Comparison of ENCODE assay signal across 1 cellular context in the genomic region with DNA sequence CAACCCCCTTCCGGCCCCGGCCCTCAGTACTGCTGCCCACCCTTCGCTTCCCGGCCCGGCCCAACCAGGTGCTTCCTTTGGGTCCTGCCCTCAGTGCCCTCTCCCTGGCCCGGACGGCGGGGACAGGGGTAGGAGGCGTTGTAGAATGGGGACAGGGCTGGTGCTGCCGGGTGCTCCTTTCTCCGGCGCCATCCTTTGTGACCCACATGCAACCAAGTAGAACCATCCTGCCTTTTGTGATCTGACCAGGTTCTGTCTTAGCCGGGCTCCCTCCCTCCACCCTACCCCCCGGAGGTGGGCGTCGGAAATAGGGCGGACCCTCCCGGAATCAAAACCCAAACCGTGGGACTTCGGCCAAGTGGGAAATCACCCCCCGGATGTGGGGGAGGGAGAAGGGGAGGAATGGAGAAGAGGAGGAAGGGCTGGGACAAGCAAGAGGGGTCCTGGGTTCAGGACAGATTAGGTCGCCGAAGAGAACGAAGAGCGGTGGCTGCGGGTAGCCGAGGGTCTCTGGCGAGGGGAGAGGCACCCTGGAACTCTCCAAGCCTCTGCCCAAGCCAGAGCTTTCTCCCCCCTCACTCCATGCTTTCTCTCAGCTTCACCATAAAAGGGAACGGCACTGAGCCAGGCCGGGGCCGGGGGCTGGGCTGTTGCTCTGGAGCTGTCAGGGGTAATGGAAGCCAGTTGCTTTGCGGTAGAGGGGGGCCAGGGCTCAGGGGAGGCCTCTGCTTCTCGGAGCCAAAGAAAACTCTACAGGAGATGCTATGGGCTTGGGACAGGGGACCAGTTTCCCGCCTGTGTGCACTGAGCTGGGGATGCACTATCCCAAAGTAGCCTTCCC.
TF ChIP-seq lines count a peak whose summit lies in the region.

No MANE protein-coding gene starts in this region.

TF ChIP-seq in HepG2, 621 proteins besides CTCF, POLR2A, EP300 and RAD21 (continued from another document and continues in another):
- TF ChIP-seq, protein P1, sequence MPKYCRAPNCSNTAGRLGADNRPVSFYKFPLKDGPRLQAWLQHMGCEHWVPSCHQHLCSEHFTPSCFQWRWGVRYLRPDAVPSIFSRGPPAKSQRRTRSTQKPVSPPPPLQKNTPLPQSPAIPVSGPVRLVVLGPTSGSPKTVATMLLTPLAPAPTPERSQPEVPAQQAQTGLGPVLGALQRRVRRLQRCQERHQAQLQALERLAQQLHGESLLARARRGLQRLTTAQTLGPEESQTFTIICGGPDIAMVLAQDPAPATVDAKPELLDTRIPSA (CRISPR knock-in tag; IDR thresholded peaks at IDR 0.05; ENCODE audit: borderline replicate concordance): no peak
- TF ChIP-seq JARID2 (CRISPR knock-in tag; IDR thresholded peaks at IDR 0.05; ENCODE audit: insufficient replicate concordance): no peak
- TF ChIP-seq RCOR2 (CRISPR knock-in tag; IDR thresholded peaks at IDR 0.05): no peak
- TF ChIP-seq HOXA7 (CRISPR knock-in tag; IDR thresholded peaks at IDR 0.05): no peak
- TF ChIP-seq, protein P2, sequence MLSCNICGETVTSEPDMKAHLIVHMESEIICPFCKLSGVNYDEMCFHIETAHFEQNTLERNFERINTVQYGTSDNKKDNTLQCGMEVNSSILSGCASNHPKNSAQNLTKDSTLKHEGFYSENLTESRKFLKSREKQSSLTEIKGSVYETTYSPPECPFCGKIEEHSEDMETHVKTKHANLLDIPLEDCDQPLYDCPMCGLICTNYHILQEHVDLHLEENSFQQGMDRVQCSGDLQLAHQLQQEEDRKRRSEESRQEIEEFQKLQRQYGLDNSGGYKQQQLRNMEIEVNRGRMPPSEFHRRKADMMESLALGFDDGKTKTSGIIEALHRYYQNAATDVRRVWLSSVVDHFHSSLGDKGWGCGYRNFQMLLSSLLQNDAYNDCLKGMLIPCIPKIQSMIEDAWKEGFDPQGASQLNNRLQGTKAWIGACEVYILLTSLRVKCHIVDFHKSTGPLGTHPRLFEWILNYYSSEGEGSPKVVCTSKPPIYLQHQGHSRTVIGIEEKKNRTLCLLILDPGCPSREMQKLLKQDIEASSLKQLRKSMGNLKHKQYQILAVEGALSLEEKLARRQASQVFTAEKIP (CRISPR knock-in tag; IDR thresholded peaks at IDR 0.05; ENCODE audit: borderline replicate concordance): no peak
- 0 out of 2 replicates have a peak, but pooled peaks have one; percentile 16 for TF ChIP-seq PAX8 (CRISPR knock-in tag; IDR thresholded peaks at IDR 0.05; ENCODE audit: borderline replicate concordance)
- TF ChIP-seq GFI1 (CRISPR knock-in tag; IDR thresholded peaks at IDR 0.05; ENCODE audit: borderline replicate concordance): no peak
- TF ChIP-seq, protein P3, sequence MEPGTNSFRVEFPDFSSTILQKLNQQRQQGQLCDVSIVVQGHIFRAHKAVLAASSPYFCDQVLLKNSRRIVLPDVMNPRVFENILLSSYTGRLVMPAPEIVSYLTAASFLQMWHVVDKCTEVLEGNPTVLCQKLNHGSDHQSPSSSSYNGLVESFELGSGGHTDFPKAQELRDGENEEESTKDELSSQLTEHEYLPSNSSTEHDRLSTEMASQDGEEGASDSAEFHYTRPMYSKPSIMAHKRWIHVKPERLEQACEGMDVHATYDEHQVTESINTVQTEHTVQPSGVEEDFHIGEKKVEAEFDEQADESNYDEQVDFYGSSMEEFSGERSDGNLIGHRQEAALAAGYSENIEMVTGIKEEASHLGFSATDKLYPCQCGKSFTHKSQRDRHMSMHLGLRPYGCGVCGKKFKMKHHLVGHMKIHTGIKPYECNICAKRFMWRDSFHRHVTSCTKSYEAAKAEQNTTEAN (CRISPR knock-in tag; conservative IDR thresholded peaks at IDR 0.05): 0 out of 2 replicates have a peak, but pooled peaks have one; percentile 16
- TF ChIP-seq, protein P4, sequence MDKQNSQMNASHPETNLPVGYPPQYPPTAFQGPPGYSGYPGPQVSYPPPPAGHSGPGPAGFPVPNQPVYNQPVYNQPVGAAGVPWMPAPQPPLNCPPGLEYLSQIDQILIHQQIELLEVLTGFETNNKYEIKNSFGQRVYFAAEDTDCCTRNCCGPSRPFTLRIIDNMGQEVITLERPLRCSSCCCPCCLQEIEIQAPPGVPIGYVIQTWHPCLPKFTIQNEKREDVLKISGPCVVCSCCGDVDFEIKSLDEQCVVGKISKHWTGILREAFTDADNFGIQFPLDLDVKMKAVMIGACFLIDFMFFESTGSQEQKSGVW (CRISPR knock-in tag; IDR thresholded peaks at IDR 0.05; ENCODE audit: borderline replicate concordance): no peak
- no peak for TF ChIP-seq MIER3 (CRISPR knock-in tag; IDR thresholded peaks at IDR 0.05; ENCODE audit: borderline replicate concordance)
- TF ChIP-seq ZNF343 (CRISPR knock-in tag; IDR thresholded peaks at IDR 0.05): no peak
- no peak for TF ChIP-seq ZKSCAN8 (CRISPR knock-in tag; IDR thresholded peaks at IDR 0.05; ENCODE audit: borderline replicate concordance)
- TF ChIP-seq, protein P5, sequence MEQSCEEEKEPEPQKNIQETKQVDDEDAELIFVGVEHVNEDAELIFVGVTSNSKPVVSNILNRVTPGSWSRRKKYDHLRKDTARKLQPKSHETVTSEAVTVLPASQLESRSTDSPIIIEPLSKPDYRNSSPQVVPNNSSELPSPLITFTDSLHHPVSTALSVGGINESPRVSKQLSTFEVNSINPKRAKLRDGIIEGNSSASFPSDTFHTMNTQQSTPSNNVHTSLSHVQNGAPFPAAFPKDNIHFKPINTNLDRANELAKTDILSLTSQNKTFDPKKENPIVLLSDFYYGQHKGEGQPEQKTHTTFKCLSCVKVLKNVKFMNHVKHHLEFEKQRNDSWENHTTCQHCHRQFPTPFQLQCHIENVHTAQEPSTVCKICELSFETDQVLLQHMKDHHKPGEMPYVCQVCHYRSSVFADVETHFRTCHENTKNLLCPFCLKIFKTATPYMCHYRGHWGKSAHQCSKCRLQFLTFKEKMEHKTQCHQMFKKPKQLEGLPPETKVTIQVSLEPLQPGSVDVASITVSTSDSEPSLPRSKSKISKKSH (CRISPR knock-in tag; IDR thresholded peaks at IDR 0.05; ENCODE audit: borderline replicate concordance): no peak
- TF ChIP-seq, protein P6, sequence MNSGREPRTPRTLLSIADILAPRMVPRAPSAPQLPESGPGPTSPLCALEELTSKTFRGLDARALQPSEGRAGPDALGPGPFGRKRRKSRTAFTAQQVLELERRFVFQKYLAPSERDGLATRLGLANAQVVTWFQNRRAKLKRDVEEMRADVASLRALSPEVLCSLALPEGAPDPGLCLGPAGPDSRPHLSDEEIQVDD (CRISPR knock-in tag; IDR thresholded peaks at IDR 0.05; ENCODE audit: borderline replicate concordance): no peak
- TF ChIP-seq ZNF329 (CRISPR knock-in tag; IDR thresholded peaks at IDR 0.05; ENCODE audit: low read depth): peak; percentile 34; the same call in 1 of the 2 replicates
- no peak for TF ChIP-seq FIP1L1 (IDR thresholded peaks at IDR 0.05; ENCODE audit: borderline replicate concordance, insufficient read depth, low read depth, low read length)
- TF ChIP-seq ZFAT (CRISPR knock-in tag; conservative IDR thresholded peaks at IDR 0.05): no peak
- TF ChIP-seq YEATS2 (CRISPR knock-in tag; IDR thresholded peaks at IDR 0.05; ENCODE audit: borderline replicate concordance): no peak
- TF ChIP-seq, protein P7, sequence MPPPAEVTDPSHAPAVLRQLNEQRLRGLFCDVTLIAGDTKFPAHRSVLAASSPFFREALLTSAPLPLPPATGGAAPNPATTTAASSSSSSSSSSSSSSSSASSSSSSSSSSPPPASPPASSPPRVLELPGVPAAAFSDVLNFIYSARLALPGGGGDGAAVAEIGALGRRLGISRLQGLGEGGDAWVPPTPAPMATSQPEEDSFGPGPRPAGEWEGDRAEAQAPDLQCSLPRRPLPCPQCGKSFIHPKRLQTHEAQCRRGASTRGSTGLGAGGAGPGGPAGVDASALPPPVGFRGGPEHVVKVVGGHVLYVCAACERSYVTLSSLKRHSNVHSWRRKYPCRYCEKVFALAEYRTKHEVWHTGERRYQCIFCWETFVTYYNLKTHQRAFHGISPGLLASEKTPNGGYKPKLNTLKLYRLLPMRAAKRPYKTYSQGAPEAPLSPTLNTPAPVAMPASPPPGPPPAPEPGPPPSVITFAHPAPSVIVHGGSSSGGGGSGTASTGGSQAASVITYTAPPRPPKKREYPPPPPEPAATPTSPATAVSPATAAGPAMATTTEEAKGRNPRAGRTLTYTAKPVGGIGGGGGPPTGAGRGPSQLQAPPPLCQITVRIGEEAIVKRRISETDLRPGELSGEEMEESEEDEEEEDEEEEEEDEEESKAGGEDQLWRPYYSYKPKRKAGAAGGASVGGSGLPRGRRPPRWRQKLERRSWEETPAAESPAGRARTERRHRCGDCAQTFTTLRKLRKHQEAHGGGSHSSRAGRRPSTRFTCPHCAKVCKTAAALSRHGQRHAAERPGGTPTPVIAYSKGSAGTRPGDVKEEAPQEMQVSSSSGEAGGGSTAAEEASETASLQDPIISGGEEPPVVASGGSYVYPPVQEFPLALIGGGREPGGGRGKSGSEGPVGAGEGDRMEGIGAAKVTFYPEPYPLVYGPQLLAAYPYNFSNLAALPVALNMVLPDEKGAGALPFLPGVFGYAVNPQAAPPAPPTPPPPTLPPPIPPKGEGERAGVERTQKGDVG (CRISPR knock-in tag; IDR thresholded peaks at IDR 0.05; ENCODE audit: borderline replicate concordance): no peak; the same call in 1 of the 2 replicates
- TF ChIP-seq, protein P8, sequence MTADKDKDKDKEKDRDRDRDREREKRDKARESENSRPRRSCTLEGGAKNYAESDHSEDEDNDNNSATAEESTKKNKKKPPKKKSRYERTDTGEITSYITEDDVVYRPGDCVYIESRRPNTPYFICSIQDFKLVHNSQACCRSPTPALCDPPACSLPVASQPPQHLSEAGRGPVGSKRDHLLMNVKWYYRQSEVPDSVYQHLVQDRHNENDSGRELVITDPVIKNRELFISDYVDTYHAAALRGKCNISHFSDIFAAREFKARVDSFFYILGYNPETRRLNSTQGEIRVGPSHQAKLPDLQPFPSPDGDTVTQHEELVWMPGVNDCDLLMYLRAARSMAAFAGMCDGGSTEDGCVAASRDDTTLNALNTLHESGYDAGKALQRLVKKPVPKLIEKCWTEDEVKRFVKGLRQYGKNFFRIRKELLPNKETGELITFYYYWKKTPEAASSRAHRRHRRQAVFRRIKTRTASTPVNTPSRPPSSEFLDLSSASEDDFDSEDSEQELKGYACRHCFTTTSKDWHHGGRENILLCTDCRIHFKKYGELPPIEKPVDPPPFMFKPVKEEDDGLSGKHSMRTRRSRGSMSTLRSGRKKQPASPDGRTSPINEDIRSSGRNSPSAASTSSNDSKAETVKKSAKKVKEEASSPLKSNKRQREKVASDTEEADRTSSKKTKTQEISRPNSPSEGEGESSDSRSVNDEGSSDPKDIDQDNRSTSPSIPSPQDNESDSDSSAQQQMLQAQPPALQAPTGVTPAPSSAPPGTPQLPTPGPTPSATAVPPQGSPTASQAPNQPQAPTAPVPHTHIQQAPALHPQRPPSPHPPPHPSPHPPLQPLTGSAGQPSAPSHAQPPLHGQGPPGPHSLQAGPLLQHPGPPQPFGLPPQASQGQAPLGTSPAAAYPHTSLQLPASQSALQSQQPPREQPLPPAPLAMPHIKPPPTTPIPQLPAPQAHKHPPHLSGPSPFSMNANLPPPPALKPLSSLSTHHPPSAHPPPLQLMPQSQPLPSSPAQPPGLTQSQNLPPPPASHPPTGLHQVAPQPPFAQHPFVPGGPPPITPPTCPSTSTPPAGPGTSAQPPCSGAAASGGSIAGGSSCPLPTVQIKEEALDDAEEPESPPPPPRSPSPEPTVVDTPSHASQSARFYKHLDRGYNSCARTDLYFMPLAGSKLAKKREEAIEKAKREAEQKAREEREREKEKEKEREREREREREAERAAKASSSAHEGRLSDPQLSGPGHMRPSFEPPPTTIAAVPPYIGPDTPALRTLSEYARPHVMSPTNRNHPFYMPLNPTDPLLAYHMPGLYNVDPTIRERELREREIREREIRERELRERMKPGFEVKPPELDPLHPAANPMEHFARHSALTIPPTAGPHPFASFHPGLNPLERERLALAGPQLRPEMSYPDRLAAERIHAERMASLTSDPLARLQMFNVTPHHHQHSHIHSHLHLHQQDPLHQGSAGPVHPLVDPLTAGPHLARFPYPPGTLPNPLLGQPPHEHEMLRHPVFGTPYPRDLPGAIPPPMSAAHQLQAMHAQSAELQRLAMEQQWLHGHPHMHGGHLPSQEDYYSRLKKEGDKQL (CRISPR knock-in tag; IDR thresholded peaks at IDR 0.05; ENCODE audit: low read depth): no peak
- 0 out of 2 replicates have a peak, but pooled peaks have one; percentile 13 for TF ChIP-seq ZBTB3 (CRISPR knock-in tag; IDR thresholded peaks at IDR 0.05; ENCODE audit: borderline replicate concordance, low read depth)
- TF ChIP-seq MXI1 (IDR thresholded peaks at IDR 0.05; ENCODE audit: borderline replicate concordance, low read depth, low read length): no peak
- TF ChIP-seq, protein P9, sequence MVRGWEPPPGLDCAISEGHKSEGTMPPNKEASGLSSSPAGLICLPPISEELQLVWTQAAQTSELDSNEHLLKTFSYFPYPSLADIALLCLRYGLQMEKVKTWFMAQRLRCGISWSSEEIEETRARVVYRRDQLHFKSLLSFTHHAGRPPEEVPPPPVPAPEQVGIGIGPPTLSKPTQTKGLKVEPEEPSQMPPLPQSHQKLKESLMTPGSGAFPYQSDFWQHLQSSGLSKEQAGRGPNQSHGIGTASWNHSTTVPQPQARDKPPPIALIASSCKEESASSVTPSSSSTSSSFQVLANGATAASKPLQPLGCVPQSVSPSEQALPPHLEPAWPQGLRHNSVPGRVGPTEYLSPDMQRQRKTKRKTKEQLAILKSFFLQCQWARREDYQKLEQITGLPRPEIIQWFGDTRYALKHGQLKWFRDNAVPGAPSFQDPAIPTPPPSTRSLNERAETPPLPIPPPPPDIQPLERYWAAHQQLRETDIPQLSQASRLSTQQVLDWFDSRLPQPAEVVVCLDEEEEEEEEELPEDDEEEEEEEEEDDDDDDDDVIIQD (CRISPR knock-in tag; IDR thresholded peaks at IDR 0.05; ENCODE audit: low read depth): no peak
- TF ChIP-seq, protein P10, sequence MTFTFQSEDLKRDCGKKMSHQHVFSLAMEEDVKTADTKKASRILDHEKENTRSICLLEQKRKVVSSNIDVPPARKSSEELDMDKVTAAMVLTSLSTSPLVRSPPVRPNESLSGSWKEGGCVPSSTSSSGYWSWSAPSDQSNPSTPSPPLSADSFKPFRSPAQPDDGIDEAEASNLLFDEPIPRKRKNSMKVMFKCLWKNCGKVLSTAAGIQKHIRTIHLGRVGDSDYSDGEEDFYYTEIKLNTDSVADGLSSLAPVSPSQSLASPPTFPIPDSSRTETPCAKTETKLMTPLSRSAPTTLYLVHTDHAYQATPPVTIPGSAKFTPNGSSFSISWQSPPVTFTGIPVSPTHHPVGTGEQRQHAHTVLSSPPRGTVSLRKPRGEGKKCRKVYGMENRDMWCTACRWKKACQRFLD (CRISPR knock-in tag; IDR thresholded peaks at IDR 0.05; ENCODE audit: borderline replicate concordance): no peak; the same call in 1 of the 2 replicates
- TF ChIP-seq, protein P11, sequence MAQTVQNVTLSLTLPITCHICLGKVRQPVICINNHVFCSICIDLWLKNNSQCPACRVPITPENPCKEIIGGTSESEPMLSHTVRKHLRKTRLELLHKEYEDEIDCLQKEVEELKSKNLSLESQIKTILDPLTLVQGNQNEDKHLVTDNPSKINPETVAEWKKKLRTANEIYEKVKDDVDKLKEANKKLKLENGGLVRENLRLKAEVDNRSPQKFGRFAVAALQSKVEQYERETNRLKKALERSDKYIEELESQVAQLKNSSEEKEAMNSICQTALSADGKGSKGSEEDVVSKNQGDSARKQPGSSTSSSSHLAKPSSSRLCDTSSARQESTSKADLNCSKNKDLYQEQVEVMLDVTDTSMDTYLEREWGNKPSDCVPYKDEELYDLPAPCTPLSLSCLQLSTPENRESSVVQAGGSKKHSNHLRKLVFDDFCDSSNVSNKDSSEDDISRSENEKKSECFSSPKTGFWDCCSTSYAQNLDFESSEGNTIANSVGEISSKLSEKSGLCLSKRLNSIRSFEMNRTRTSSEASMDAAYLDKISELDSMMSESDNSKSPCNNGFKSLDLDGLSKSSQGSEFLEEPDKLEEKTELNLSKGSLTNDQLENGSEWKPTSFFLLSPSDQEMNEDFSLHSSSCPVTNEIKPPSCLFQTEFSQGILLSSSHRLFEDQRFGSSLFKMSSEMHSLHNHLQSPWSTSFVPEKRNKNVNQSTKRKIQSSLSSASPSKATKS (CRISPR knock-in tag; IDR thresholded peaks at IDR 0.05): no peak
- TF ChIP-seq MEIS1 (CRISPR knock-in tag; IDR thresholded peaks at IDR 0.05; ENCODE audit: borderline replicate concordance): peak; percentile 53; the same call in 1 of the 2 replicates
- no peak for TF ChIP-seq RFX3 (CRISPR knock-in tag; IDR thresholded peaks at IDR 0.05)
- no peak for TF ChIP-seq HOXA9 (CRISPR knock-in tag; IDR thresholded peaks at IDR 0.05; ENCODE audit: borderline replicate concordance)
